In the genomic region with DNA sequence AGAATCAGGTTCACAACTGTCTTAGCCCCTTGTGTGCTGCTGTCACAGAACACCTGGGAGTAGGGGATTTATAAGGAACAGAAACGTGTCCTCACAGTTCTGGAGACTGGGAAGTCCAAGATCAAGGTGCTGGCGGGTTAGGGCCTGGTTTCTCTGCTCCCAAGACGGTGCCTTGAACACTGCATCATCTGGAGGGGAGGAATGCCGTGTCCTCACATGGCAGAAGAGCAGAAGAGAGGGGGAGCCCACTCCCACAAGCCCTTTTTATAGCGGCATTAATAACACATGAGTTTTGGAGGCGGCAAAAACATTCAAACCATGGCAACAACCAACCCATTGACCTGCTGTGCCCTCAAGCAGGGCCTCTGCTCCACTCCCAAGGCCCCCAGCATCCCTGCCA, we compare ENCODE assay signal across 20 cellular contexts.
DNase-seq lines count a peak whose midpoint lies in the region; ATAC-seq and TF ChIP-seq lines count a peak whose summit lies in the region.
"Had no signal": no experiment of that assay in that cellular context is flagged by ENCODE, and none has a peak within 500 bp of the region (broad histone marks: within the 10 kb centered on the region; RNA-seq: fewer than 3 reads in every experiment).

No MANE protein-coding gene starts in this region.

- peak overlapping the region; percentile 68 for H3K4me2 ChIP-seq in smooth muscle cell

- H2AFZ ChIP-seq in smooth muscle cell (ENCODE audit: low read depth), result no peak overlapping the region

- H3K79me2 ChIP-seq in smooth muscle cell (ENCODE audit: low read depth), result peaks cover 25% of the 10 kb centered on the region

- peaks cover 5% of the 10 kb centered on the region for H3K4me1 ChIP-seq in smooth muscle cell (ENCODE audit: low read depth)

- no peak overlapping the region for H3K27ac Mint-ChIP-seq in activated B cell treated with CpG ODN at 0.5 μM for 24 hours
- H3K27ac Mint-ChIP-seq in mesothelial cell of epicardium, result peak overlapping the region; percentile 50
- H3K27ac Mint-ChIP-seq: CD4-positive, CD25-positive, alpha-beta regulatory T cell; HFFc6 had no signal

- H3K27ac ChIP-seq in smooth muscle cell (ENCODE audit: low read depth), result no peak overlapping the region
- H3K27ac ChIP-seq: 22Rv1 had no signal

- H3K36me3 ChIP-seq in smooth muscle cell (ENCODE audit: low read depth), result no peaks in the 10 kb centered on the region

- H4K20me1 ChIP-seq in smooth muscle cell (ENCODE audit: low read depth), result no peaks in the 10 kb centered on the region

- intact Hi-C loops in activated B cell treated with CpG ODN at 0.5 μM for 24 hours (cut with micrococcal nuclease), result no loop called here

- no peak overlapping the region for H3K9ac ChIP-seq in smooth muscle cell (ENCODE audit: low read depth)

- TF ChIP-seq CTCF in activated B cell treated with CpG ODN at 0.5 μM for 24 hours (IDR thresholded peaks at IDR 0.05), result no peak
- TF ChIP-seq CTCF in mesothelial cell of epicardium (IDR thresholded peaks at IDR 0.05; ENCODE audit: unreplicated experiment), result no peak
- no peak for TF ChIP-seq CTCF in smooth muscle cell (IDR thresholded peaks at IDR 0.05; ENCODE audit: borderline replicate concordance, insufficient read depth, poor library complexity, severe bottlenecking)

- H3K27me3 ChIP-seq in smooth muscle cell (ENCODE audit: low read depth), result no peaks in the 10 kb centered on the region

- H3K36me3 Mint-ChIP-seq in activated B cell treated with CpG ODN at 0.5 μM for 24 hours (ENCODE audit: low read depth) (no peaks in the 10 kb centered on the region), mesothelial cell of epicardium (no peaks in the 10 kb centered on the region)
- H3K36me3 Mint-ChIP-seq: CD4-positive, CD25-positive, alpha-beta regulatory T cell had no signal

- peak; percentile 27 for DNase-seq in activated effector memory CD4-positive, alpha-beta T cell treated with anti-CD3 and anti-CD28 coated beads, Interleukin-2, amount 50 U/mL, for 16 hours
- no peak for DNase-seq in activated effector memory CD4-positive, alpha-beta T cell treated with Interleukin-2 at 50 U/mL for 16 hours
- DNase-seq in activated B cell treated with CpG ODN at 0.5 μM for 24 hours (peak; percentile 7), mesothelial cell of epicardium (ENCODE audit: low spot score in 2 of 2, unreplicated experiment in 2 of 2) (no peak), smooth muscle cell (lab: John Stamatoyannopoulos, UW; ENCODE audit: unreplicated experiment) (no peak), RKO (ENCODE audit: low spot score) (no peak), iPS-NIHi7 (ENCODE audit: extremely low spot score) (no peak)
- DNase-seq: CD4-positive, CD25-positive, alpha-beta regulatory T cell; COR-L47; DMS 273 treated with DMSO at 0.1 percent for 48 hours; DND-41; HFFc6; NCI-H1417; NCI-H187 treated with DMSO at 0.1 percent for 48 hours; NCI-H2227 treated with DMSO at 0.1 percent for 48 hours; NCI-H510A treated with DMSO at 0.1 percent for 48 hours; NCI-H774; OCI-M1 had no signal

- H3K4me3 Mint-ChIP-seq in activated B cell treated with CpG ODN at 0.5 μM for 24 hours (no peak overlapping the region), mesothelial cell of epicardium (no peak overlapping the region)
- H3K4me3 Mint-ChIP-seq: CD4-positive, CD25-positive, alpha-beta regulatory T cell; HFFc6 had no signal

- POLR2A ChIA-PET in activated B cell treated with CpG ODN at 0.5 μM for 24 hours (lab: Charles Lee), result no interaction called here

- ATAC-seq in activated B cell treated with CpG ODN at 0.5 μM for 24 hours (ENCODE audit: low read depth) (no peak), GM19395 (IDR thresholded peaks at IDR 0.05; ENCODE audit: unreplicated experiment) (no peak)

- H3K4me3 ChIP-seq in smooth muscle cell, result no peak overlapping the region

- H3K4me1 Mint-ChIP-seq in activated B cell treated with CpG ODN at 0.5 μM for 24 hours, result no peaks in the 10 kb centered on the region
- H3K4me1 Mint-ChIP-seq in mesothelial cell of epicardium, result peaks cover 74% of the 10 kb centered on the region

- H3K9me3 ChIP-seq in smooth muscle cell (replicated peaks; ENCODE audit: low read depth), result no peaks in the 10 kb centered on the region

- H3F3A ChIP-seq in smooth muscle cell (ENCODE audit: low read depth), result no peaks in the 10 kb centered on the region

- 96% methylated on average over 6 of the region's 6 CpGs for WGBS in smooth muscle cell (ENCODE audit: low lambda C conversion rate)

- H3K9me3 Mint-ChIP-seq in activated B cell treated with CpG ODN at 0.5 μM for 24 hours, result no peaks in the 10 kb centered on the region
- no peaks in the 10 kb centered on the region for H3K9me3 Mint-ChIP-seq in mesothelial cell of epicardium
- H3K9me3 Mint-ChIP-seq: CD4-positive, CD25-positive, alpha-beta regulatory T cell; HFFc6 had no signal

- CTCF ChIA-PET in activated B cell treated with CpG ODN at 0.5 μM for 24 hours (lab: Charles Lee), result no interaction called here

- H3K27me3 Mint-ChIP-seq in activated B cell treated with CpG ODN at 0.5 μM for 24 hours, result no peaks in the 10 kb centered on the region
- H3K27me3 Mint-ChIP-seq in mesothelial cell of epicardium (ENCODE audit: low read depth), result no peaks in the 10 kb centered on the region
- H3K27me3 Mint-ChIP-seq: CD4-positive, CD25-positive, alpha-beta regulatory T cell had no signal

Comparison
In these comparisons a context has a peak if more than half of its experiments do, and no peak if none do; other contexts are left out.
1. DNase-seq: peak in activated effector memory CD4-positive, alpha-beta T cell treated with anti-CD3 and anti-CD28 coated beads, Interleukin-2, amount 50 U/mL, for 16 hours (single experiment) and activated B cell treated with CpG ODN at 0.5 μM for 24 hours (single experiment); none in activated effector memory CD4-positive, alpha-beta T cell treated with Interleukin-2 at 50 U/mL for 16 hours (single experiment), mesothelial cell of epicardium (0 of 2), smooth muscle cell (single experiment), RKO (single experiment) and iPS-NIHi7 (single experiment).